ENCODE assay signal across 24 cellular contexts in the genomic region with DNA sequence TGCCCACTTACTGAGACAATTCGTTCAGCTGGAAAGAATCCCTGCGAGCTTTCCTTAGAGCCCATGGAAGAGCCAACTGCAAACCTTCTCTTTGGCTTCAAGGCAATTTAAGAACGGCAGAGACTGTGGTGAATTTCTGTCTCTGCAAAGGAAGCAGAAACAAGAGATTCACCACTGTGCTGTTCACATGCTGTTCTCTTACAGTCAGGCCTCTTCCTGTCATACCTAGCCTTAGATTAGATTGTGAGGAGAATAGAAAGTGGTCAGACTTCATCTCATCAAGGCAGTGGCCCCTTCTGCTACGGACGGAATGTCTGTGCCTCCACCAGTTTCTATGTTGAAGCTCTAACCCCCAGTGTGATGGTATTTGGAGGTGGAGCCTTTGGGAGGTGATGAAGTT. TPM values are rescaled to one million over a fixed set of nuclear protein-coding genes. Genes with fewer than 3 reads are reported as not detected.
A peak's percentile ranks its signal among the peaks of the same experiment; 100 is the strongest.
DNase-seq lines count a peak whose midpoint lies in the region; ATAC-seq and TF ChIP-seq lines count a peak whose summit lies in the region.
"Had no signal": no experiment of that assay in that cellular context is flagged by ENCODE, and none has a peak within 500 bp of the region (broad histone marks: within the 10 kb centered on the region; RNA-seq: fewer than 3 reads in every experiment).

No MANE protein-coding gene starts in this region.

- no peak overlapping the region for H3K27ac Mint-ChIP-seq in activated CD4-positive, alpha-beta T cell treated with anti-CD3 and anti-CD28 coated beads for 36 hours
- H3K27ac Mint-ChIP-seq in activated naive CD8-positive, alpha-beta T cell treated with anti-CD3 and anti-CD28 coated beads, Interleukin-2, amount 10 ng/mL, durations not matched to agents 7 days and 5 days: peak overlapping the region; percentile 88
- H3K27ac Mint-ChIP-seq in activated naive CD8-positive, alpha-beta T cell treated with anti-CD3 and anti-CD28 coated beads for 36 hours: no peak overlapping the region
- no peak overlapping the region for H3K27ac Mint-ChIP-seq in stimulated activated effector memory CD8-positive, alpha-beta T cell treated with anti-CD3 and anti-CD28 coated beads, Interleukin-12 subunit alpha, Interleukin-12 subunit beta, amount 100 ng/mL, for 72 hours
- H3K27ac Mint-ChIP-seq: CD8-positive, alpha-beta T cell; GM23338; IgD-negative memory B cell had no signal

- POLR2A ChIA-PET in activated CD4-positive, alpha-beta T cell treated with anti-CD3 and anti-CD28 coated beads for 36 hours (lab: Charles Lee): no interaction called here
- POLR2A ChIA-PET in activated naive CD8-positive, alpha-beta T cell treated with anti-CD3 and anti-CD28 coated beads, Interleukin-2, amount 10 ng/mL, durations not matched to agents 7 days and 5 days (lab: Charles Lee): no interaction called here

- H3K4me1 Mint-ChIP-seq in activated CD4-positive, alpha-beta T cell treated with anti-CD3 and anti-CD28 coated beads for 36 hours: peaks cover 15% of the 10 kb centered on the region
- H3K4me1 Mint-ChIP-seq in activated naive CD8-positive, alpha-beta T cell treated with anti-CD3 and anti-CD28 coated beads, Interleukin-2, amount 10 ng/mL, durations not matched to agents 7 days and 5 days: peaks cover 10% of the 10 kb centered on the region
- no peaks in the 10 kb centered on the region for H3K4me1 Mint-ChIP-seq in activated naive CD8-positive, alpha-beta T cell treated with anti-CD3 and anti-CD28 coated beads for 36 hours
- no peaks in the 10 kb centered on the region for H3K4me1 Mint-ChIP-seq in stimulated activated effector memory CD8-positive, alpha-beta T cell treated with anti-CD3 and anti-CD28 coated beads, Interleukin-12 subunit alpha, Interleukin-12 subunit beta, amount 100 ng/mL, for 72 hours

- CTCF ChIA-PET in activated CD4-positive, alpha-beta T cell treated with anti-CD3 and anti-CD28 coated beads for 36 hours (lab: Charles Lee): interaction anchor here (0.5 kb wide), 1 partner anchor 1345 kb away, joined by 3 read pairs; no protein-coding TSS in a partner anchor

- no peak for TF ChIP-seq CTCF in choroid plexus epithelial cell (conservative IDR thresholded peaks at IDR 0.05; ENCODE audit: low read depth, low read length)

- H3K27me3 Mint-ChIP-seq in activated CD4-positive, alpha-beta T cell treated with anti-CD3 and anti-CD28 coated beads for 36 hours: no peaks in the 10 kb centered on the region
- peaks cover 5% of the 10 kb centered on the region for H3K27me3 Mint-ChIP-seq in activated naive CD8-positive, alpha-beta T cell treated with anti-CD3 and anti-CD28 coated beads, Interleukin-2, amount 10 ng/mL, durations not matched to agents 7 days and 5 days
- no peaks in the 10 kb centered on the region for H3K27me3 Mint-ChIP-seq in activated naive CD8-positive, alpha-beta T cell treated with anti-CD3 and anti-CD28 coated beads for 36 hours

- no peak for DNase-seq in activated CD4-positive, alpha-beta T cell treated with anti-CD3 and anti-CD28 coated beads for 36 hours
- DNase-seq in activated CD4-positive, alpha-beta T cell treated with anti-CD3 and anti-CD28 coated beads, Interleukin-2, amount 50 U/mL, for 4 hours: no peak
- no peak for DNase-seq in activated naive CD8-positive, alpha-beta T cell treated with anti-CD3 and anti-CD28 coated beads, Interleukin-2, amount 10 ng/mL, durations not matched to agents 7 days and 5 days
- DNase-seq in activated naive CD8-positive, alpha-beta T cell treated with anti-CD3 and anti-CD28 coated beads for 36 hours: no peak
- DNase-seq in choroid plexus epithelial cell (ENCODE audit: low read depth): peak; percentile 44
- no peak for DNase-seq in stimulated activated effector memory CD8-positive, alpha-beta T cell treated with anti-CD3 and anti-CD28 coated beads, Interleukin-12 subunit alpha, Interleukin-12 subunit beta, amount 100 ng/mL, for 72 hours (ENCODE audit: low spot score in 2 of 2)
- no peak for DNase-seq in anterior cingulate cortex (lab: John Stamatoyannopoulos, UW)
- DNase-seq in NK-92 treated with Interleukin-12 subunit alpha and Interleukin-12 subunit beta, amount 100 ng/mL, for 24 hours (lab: John Stamatoyannopoulos, UW): no peak
- DNase-seq: 8988T; CD8-positive, alpha-beta T cell; DND-41; HCEC 1CT; Kasumi-1; MM.1S; NCI-H1048; NCI-H1417 treated with DMSO at 0.1 percent for 48 hours; NCI-H187; NCI-H446; NCI-H526 had no signal

- intact Hi-C loops in activated CD4-positive, alpha-beta T cell treated with anti-CD3 and anti-CD28 coated beads for 36 hours (cut with DNase I, micrococcal nuclease): no loop called here

- no peaks in the 10 kb centered on the region for H3K36me3 Mint-ChIP-seq in activated CD4-positive, alpha-beta T cell treated with anti-CD3 and anti-CD28 coated beads for 36 hours (ENCODE audit: low read depth)
- no peaks in the 10 kb centered on the region for H3K36me3 Mint-ChIP-seq in activated naive CD8-positive, alpha-beta T cell treated with anti-CD3 and anti-CD28 coated beads, Interleukin-2, amount 10 ng/mL, durations not matched to agents 7 days and 5 days
- no peaks in the 10 kb centered on the region for H3K36me3 Mint-ChIP-seq in activated naive CD8-positive, alpha-beta T cell treated with anti-CD3 and anti-CD28 coated beads for 36 hours
- H3K36me3 Mint-ChIP-seq in stimulated activated effector memory CD8-positive, alpha-beta T cell treated with anti-CD3 and anti-CD28 coated beads, Interleukin-12 subunit alpha, Interleukin-12 subunit beta, amount 100 ng/mL, for 72 hours: no peaks in the 10 kb centered on the region
- H3K36me3 Mint-ChIP-seq: CD8-positive, alpha-beta T cell; IgD-negative memory B cell had no signal

- H3K9me3 Mint-ChIP-seq in activated CD4-positive, alpha-beta T cell treated with anti-CD3 and anti-CD28 coated beads for 36 hours (ENCODE audit: low read depth): no peaks in the 10 kb centered on the region
- H3K9me3 Mint-ChIP-seq in activated naive CD8-positive, alpha-beta T cell treated with anti-CD3 and anti-CD28 coated beads, Interleukin-2, amount 10 ng/mL, durations not matched to agents 7 days and 5 days: peaks cover 5% of the 10 kb centered on the region
- H3K9me3 Mint-ChIP-seq in activated naive CD8-positive, alpha-beta T cell treated with anti-CD3 and anti-CD28 coated beads for 36 hours: no peaks in the 10 kb centered on the region
- no peaks in the 10 kb centered on the region for H3K9me3 Mint-ChIP-seq in stimulated activated effector memory CD8-positive, alpha-beta T cell treated with anti-CD3 and anti-CD28 coated beads, Interleukin-12 subunit alpha, Interleukin-12 subunit beta, amount 100 ng/mL, for 72 hours
- H3K9me3 Mint-ChIP-seq: CD8-positive, alpha-beta T cell had no signal

- no peak overlapping the region for H3K4me3 Mint-ChIP-seq in activated CD4-positive, alpha-beta T cell treated with anti-CD3 and anti-CD28 coated beads for 36 hours
- no peak overlapping the region for H3K4me3 Mint-ChIP-seq in activated naive CD8-positive, alpha-beta T cell treated with anti-CD3 and anti-CD28 coated beads, Interleukin-2, amount 10 ng/mL, durations not matched to agents 7 days and 5 days
- H3K4me3 Mint-ChIP-seq in activated naive CD8-positive, alpha-beta T cell treated with anti-CD3 and anti-CD28 coated beads for 36 hours: no peak overlapping the region
- no peak overlapping the region for H3K4me3 Mint-ChIP-seq in stimulated activated effector memory CD8-positive, alpha-beta T cell treated with anti-CD3 and anti-CD28 coated beads, Interleukin-12 subunit alpha, Interleukin-12 subunit beta, amount 100 ng/mL, for 72 hours
- H3K4me3 Mint-ChIP-seq: CD8-positive, alpha-beta T cell; GM23338; IgD-negative memory B cell had no signal

- peak; percentile 42 for ATAC-seq in activated CD4-positive, alpha-beta T cell treated with anti-CD3 and anti-CD28 coated beads for 36 hours
- peak; percentile 79 for ATAC-seq in activated naive CD8-positive, alpha-beta T cell treated with anti-CD3 and anti-CD28 coated beads, Interleukin-2, amount 10 ng/mL, durations not matched to agents 7 days and 5 days (ENCODE audit: low read depth)
- ATAC-seq in stimulated activated effector memory CD8-positive, alpha-beta T cell treated with anti-CD3 and anti-CD28 coated beads, Interleukin-12 subunit alpha, Interleukin-12 subunit beta, amount 100 ng/mL, for 72 hours: peak; percentile 24
- ATAC-seq: CD8-positive, alpha-beta T cell; GM23338; Right ventricle myocardium inferior had no signal

- H3K4me3 ChIP-seq in choroid plexus epithelial cell (ENCODE audit: low read depth, low read length): no peak overlapping the region
- H3K4me3 ChIP-seq: BLaER1 treated with 17β-estradiol and CSF1 and Interleukin-3, amounts not matched to agents 10 nM and 100 nM; GM23338; SJSA1 had no signal

RNA-seq across cellular contexts. Expression of gene NRP2, which starts 45.8 kb away (rescaled TPM):
- 1 to 10 TPM; 1.5 to 3.8 TPM for total RNA-seq in activated CD4-positive, alpha-beta T cell treated with anti-CD3 and anti-CD28 coated beads for 36 hours
- total RNA-seq in activated naive CD8-positive, alpha-beta T cell treated with anti-CD3 and anti-CD28 coated beads, Interleukin-2, amount 10 ng/mL, durations not matched to agents 7 days and 5 days: 1 to 10 TPM; 2.9 to 3.3 TPM
- 1 to 10 TPM; 1.1 to 2.0 TPM for total RNA-seq in activated naive CD8-positive, alpha-beta T cell treated with anti-CD3 and anti-CD28 coated beads for 36 hours
- total RNA-seq: CD8-positive, alpha-beta T cell had no signal

Comparison
In these comparisons a context has a peak if more than half of its experiments do, and no peak if none do; other contexts are left out.
1. ATAC-seq: peak in every context shown above with its lines; median percentile 79 in activated naive CD8-positive, alpha-beta T cell treated with anti-CD3 and anti-CD28 coated beads, Interleukin-2, amount 10 ng/mL, durations not matched to agents 7 days and 5 days; 42 in activated CD4-positive, alpha-beta T cell treated with anti-CD3 and anti-CD28 coated beads for 36 hours; 24 in stimulated activated effector memory CD8-positive, alpha-beta T cell treated with anti-CD3 and anti-CD28 coated beads, Interleukin-12 subunit alpha, Interleukin-12 subunit beta, amount 100 ng/mL, for 72 hours.